In the genomic region with DNA sequence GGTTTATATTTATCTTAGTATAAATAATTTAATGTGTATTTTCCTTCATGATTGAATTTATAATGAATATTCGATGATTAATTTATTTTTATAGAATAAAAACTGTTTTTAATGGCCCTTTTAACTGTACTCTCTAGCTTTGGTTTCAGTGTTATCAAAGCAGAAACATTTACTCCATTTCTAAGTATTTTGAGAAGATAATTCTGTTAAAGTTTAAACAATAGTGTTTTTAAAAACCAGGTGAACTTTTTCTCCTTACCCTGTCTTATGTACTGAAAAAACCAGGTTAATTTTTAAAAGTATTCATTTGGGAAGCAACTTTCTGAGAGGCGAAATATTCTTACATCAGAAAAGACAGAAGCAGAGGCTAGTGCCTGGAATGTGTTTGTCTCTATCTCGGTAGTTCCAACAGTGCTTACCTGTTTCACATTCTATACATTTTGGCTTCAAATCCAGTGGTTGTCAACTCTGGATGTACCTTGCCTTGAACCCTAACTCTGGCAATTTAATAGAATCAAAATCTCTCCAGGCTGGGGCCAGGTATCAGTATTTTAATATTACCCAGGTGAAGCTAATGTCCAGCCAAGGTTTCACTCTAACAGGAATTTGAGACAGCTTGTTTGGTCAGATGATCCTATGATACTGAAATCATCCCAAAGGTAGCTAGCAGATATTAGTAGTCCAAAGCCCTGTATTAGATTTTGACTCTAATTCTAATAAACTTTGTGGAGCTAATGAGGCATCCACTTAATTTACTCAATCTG, we compare ENCODE assay signal across 18 cellular contexts.
DNase-seq lines count a peak whose midpoint lies in the region; ATAC-seq and TF ChIP-seq lines count a peak whose summit lies in the region.
"Had no signal": no experiment of that assay in that cellular context is flagged by ENCODE, and none has a peak within 500 bp of the region (broad histone marks: within the 10 kb centered on the region; RNA-seq: fewer than 3 reads in every experiment).

No MANE protein-coding gene starts in this region.

- H3K4me3 ChIP-seq in WERI-Rb-1 (ENCODE audit: low read depth, low read length) (no peak overlapping the region), hepatocyte (no peak overlapping the region), mesendoderm (ENCODE audit: low read length) (no peak overlapping the region), GM23248 (no peak overlapping the region)
- H3K4me3 ChIP-seq: GM12878, HAP-1 had no signal

- H3K18ac ChIP-seq in mesendoderm (ENCODE audit: low read length): no peak overlapping the region

- H4K20me1 ChIP-seq in hepatocyte (ENCODE audit: insufficient read depth, poor library complexity, severe bottlenecking) (no peaks in the 10 kb centered on the region), GM23248 (ENCODE audit: insufficient read depth) (no peaks in the 10 kb centered on the region)

- no peaks in the 10 kb centered on the region for H3K9me3 ChIP-seq in WERI-Rb-1 (ENCODE audit: severe bottlenecking)
- H3K9me3 ChIP-seq in hepatocyte (ENCODE audit: low read depth): no peaks in the 10 kb centered on the region
- no peaks in the 10 kb centered on the region for H3K9me3 ChIP-seq in GM23248 (ENCODE audit: low read depth)
- H3K9me3 ChIP-seq: BE2C, HAP-1 had no signal

- H3K4ac ChIP-seq in mesendoderm (ENCODE audit: low read depth, low read length): no peak overlapping the region

- no peak overlapping the region for H2BK5ac ChIP-seq in mesendoderm (ENCODE audit: low read length)

- DNase-seq in WERI-Rb-1: no peak
- no peak for DNase-seq in hepatocyte (ENCODE audit: low spot score)
- no peak for DNase-seq in mesendoderm
- DNase-seq in NCI-H2171 (lab: John Stamatoyannopoulos, UW): no peak
- DNase-seq in GM23248: no peak
- DNase-seq: ACHN; BE2C; C1 segment of cervical spinal cord; CD4-positive, CD25-positive, alpha-beta regulatory T cell; CD8-positive, alpha-beta memory T cell; COR-L47; DMS 273 treated with DMSO at 0.1 percent for 48 hours; DMS53; DND-41; EL had no signal

- peak overlapping the region; percentile 45 for H2BK15ac ChIP-seq in mesendoderm (replicated peaks; ENCODE audit: low read depth)

- in situ Hi-C loops in GM23248 (cut with MboI): no loop called here

- no peaks in the 10 kb centered on the region for H3K36me3 ChIP-seq in WERI-Rb-1
- H3K36me3 ChIP-seq in hepatocyte (replicated peaks; ENCODE audit: insufficient read depth, low read depth): no peaks in the 10 kb centered on the region
- no peaks in the 10 kb centered on the region for H3K36me3 ChIP-seq in mesendoderm (ENCODE audit: control insufficient read depth, insufficient read depth, low read length)
- H3K36me3 ChIP-seq in GM23248 (ENCODE audit: low read depth): no peaks in the 10 kb centered on the region
- H3K36me3 ChIP-seq: BE2C, HAP-1 had no signal

- no peak overlapping the region for H2AK5ac ChIP-seq in mesendoderm (ENCODE audit: low read length)

- H3K4me2 ChIP-seq in hepatocyte (peak overlapping the region; percentile 64), mesendoderm (ENCODE audit: low read length) (no peak overlapping the region), GM23248 (ENCODE audit: unreplicated experiment) (no peak overlapping the region)

- H3K79me1 ChIP-seq in mesendoderm (ENCODE audit: low read length): no peaks in the 10 kb centered on the region

- H2BK120ac ChIP-seq in mesendoderm (ENCODE audit: low read depth, low read length): no peak overlapping the region

- H4K5ac ChIP-seq in mesendoderm (ENCODE audit: low read length): no peak overlapping the region

- H3K56ac ChIP-seq in mesendoderm (ENCODE audit: low read length): no peak overlapping the region

- H3F3A ChIP-seq in GM23248 (ENCODE audit: insufficient read depth): no peaks in the 10 kb centered on the region

- no peak overlapping the region for H3K9ac ChIP-seq in mesendoderm (ENCODE audit: low read length)
- H3K9ac ChIP-seq in GM23248: no peak overlapping the region

- H4K8ac ChIP-seq in mesendoderm (ENCODE audit: low read depth, low read length): no peak overlapping the region

- ATAC-seq in HG02623 (IDR thresholded peaks at IDR 0.05; ENCODE audit: unreplicated experiment): no peak
- ATAC-seq: GM12878 had no signal

- peak overlapping the region; percentile 37; the same call in 1 of the 2 replicates for H3K27ac ChIP-seq in WERI-Rb-1
- peak overlapping the region; percentile 6 for H3K27ac ChIP-seq in hepatocyte
- no peak overlapping the region for H3K27ac ChIP-seq in mesendoderm (ENCODE audit: low read depth, low read length)
- H3K27ac ChIP-seq in GM23248: no peak overlapping the region

- H3K23ac ChIP-seq in mesendoderm (ENCODE audit: low read length): no peak overlapping the region

- WGBS in hepatocyte (ENCODE audit: low lambda C conversion rate, missing lambda C conversion rate): 63% methylated on average over 3 of the region's 3 CpGs
- 100% methylated on average over 1 of the region's 3 CpGs for WGBS in mesendoderm (ENCODE audit: extremely low coverage, insufficient coverage, low lambda C conversion rate)
- WGBS in GM23248 (ENCODE audit: low coverage in 1 of 2, low lambda C conversion rate in 2 of 2, missing lambda C conversion rate in 2 of 2), 2 experiments: 52 to 55% methylated on average over 3 of the region's 3 CpGs

- peaks cover 6% of the 10 kb centered on the region for H3K4me1 ChIP-seq in hepatocyte (ENCODE audit: insufficient read depth)
- peaks cover 3% of the 10 kb centered on the region for H3K4me1 ChIP-seq in mesendoderm (ENCODE audit: control insufficient read depth, low read depth, low read length)
- H3K4me1 ChIP-seq in GM23248 (ENCODE audit: insufficient read depth): no peaks in the 10 kb centered on the region
- H3K4me1 ChIP-seq: BE2C, HAP-1 had no signal

- H3K79me2 ChIP-seq in hepatocyte: no peaks in the 10 kb centered on the region
- H3K79me2 ChIP-seq in mesendoderm (ENCODE audit: control insufficient read depth, insufficient read depth, low read length): no peaks in the 10 kb centered on the region
- no peaks in the 10 kb centered on the region for H3K79me2 ChIP-seq in GM23248 (ENCODE audit: insufficient read depth)

- no peak for TF ChIP-seq CTCF in WERI-Rb-1 (IDR thresholded peaks at IDR 0.05; ENCODE audit: low read depth, low read length)
- no peak for TF ChIP-seq CTCF in hepatocyte (IDR thresholded peaks at IDR 0.05; ENCODE audit: poor library complexity)

- H2AFZ ChIP-seq in hepatocyte: no peak overlapping the region
- H2AFZ ChIP-seq in GM23248: no peak overlapping the region

- no peaks in the 10 kb centered on the region for H3K9me2 ChIP-seq in hepatocyte (replicated peaks; ENCODE audit: insufficient read depth)
- H3K9me2 ChIP-seq in GM23248 (ENCODE audit: insufficient read depth): no peaks in the 10 kb centered on the region

- H3K27me3 ChIP-seq in WERI-Rb-1 (ENCODE audit: insufficient read depth, low read depth, severe bottlenecking) (no peaks in the 10 kb centered on the region), hepatocyte (no peaks in the 10 kb centered on the region), mesendoderm (ENCODE audit: insufficient read depth, low read length, poor library complexity) (no peaks in the 10 kb centered on the region), GM23248 (replicated peaks; ENCODE audit: insufficient read depth) (peaks cover 8% of the 10 kb centered on the region; the same call in 1 of the 2 replicates)
- H3K27me3 ChIP-seq: BE2C had no signal

Comparison
In these comparisons a context has a peak if more than half of its experiments do, and no peak if none do; other contexts are left out.
1. H3K27ac ChIP-seq: peak in WERI-Rb-1 (single experiment) and hepatocyte (single experiment); none in mesendoderm (single experiment) and GM23248 (single experiment).